Comparison of ENCODE assay signal across 8 cellular contexts in the genomic region with DNA sequence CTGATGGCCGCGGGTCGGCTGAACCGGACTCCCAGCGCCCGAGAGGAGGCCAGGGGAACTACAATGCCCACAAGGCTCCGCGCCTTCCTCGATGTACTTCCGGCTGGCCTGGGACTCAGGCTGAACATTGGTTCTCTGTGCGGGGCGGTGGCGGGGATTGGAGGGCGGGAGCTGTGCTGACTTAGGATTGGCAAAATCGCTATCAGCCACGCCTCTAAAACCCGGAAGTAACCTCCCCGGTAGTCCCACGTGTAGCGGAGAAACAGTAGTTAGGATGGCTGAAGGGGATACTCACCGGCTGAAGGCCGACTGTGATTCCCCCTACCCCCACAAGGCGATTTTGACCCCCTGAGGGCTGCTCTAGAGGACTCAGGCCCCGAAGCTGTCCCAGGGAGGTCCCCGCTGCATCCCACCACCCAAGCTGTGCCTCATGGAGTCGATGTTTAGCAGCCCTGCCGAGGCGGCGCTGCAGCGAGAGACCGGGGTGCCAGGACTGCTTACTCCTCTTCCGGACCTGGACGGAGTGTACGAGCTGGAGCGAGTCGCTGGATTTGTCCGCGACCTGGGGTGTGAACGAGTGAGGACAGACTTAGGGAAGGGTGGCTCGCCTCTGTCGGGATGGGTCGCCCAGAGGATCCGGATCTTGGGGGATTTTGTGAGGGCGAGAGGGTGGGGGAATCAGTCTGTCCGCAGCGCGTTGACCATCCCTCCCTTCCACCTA. TPM values are rescaled to one million over a fixed set of nuclear protein-coding genes. Genes with fewer than 3 reads are reported as not detected.
A peak's percentile ranks its signal among the peaks of the same experiment; 100 is the strongest.
DNase-seq lines count a peak whose midpoint lies in the region; ATAC-seq, FAIRE-seq and TF ChIP-seq lines count a peak whose summit lies in the region.

Gene DPH2 (plus strand): TSS at position 265 of the 721 bp plus-strand sequence. CDS start 166 bp downstream, at position 431.

- dilution Hi-C loops in IMR-90 (cut with HindIII; ENCODE audit: low sequenced_read_pairs, unreplicated experiment): no loop called here

- H2BK5ac ChIP-seq in IMR-90 (ENCODE audit: low read depth, low read length, poor library complexity, severe bottlenecking): no peak within 1 kb of the TSS

- H3K4ac ChIP-seq in IMR-90 (ENCODE audit: low read depth, low read length): peak within 1 kb of the TSS; percentile 72; the same call in 1 of the 2 replicates

- ATAC-seq in GM21515 (IDR thresholded peaks at IDR 0.05; ENCODE audit: unreplicated experiment): peak; percentile 79
- peak; percentile 91 for ATAC-seq in IMR-90 (ENCODE audit: low read depth)
- ATAC-seq in mucosa of descending colon: peak; percentile 88

- H2BK20ac ChIP-seq in IMR-90 (ENCODE audit: low read depth, low read length): no peak within 1 kb of the TSS

- H3K79me1 ChIP-seq in IMR-90 (ENCODE audit: low read depth in 1 of 2, low read length in 2 of 2): peaks cover 13 to 18% of the 10 kb centered on the region in 2 experiments; a peak in 3 of 4 replicates

- BruUV-seq in IMR-90 (replicated peaks; lab: Mats Ljungman, UMichigan): no TSS peak

- no peak for FAIRE-seq in D721Med (lab: Jason Lieb, UNC)

- no peak within 1 kb of the TSS for H2BK120ac ChIP-seq in IMR-90 (ENCODE audit: low read depth, low read length)

- H3K4me2 ChIP-seq in IMR-90 (ENCODE audit: low read depth, low read length): peak within 1 kb of the TSS; percentile 81

- in situ Hi-C loops in IMR-90 (cut with MboI; ENCODE audit: low sequenced_read_pairs): loop anchor here (25.0 kb wide), 1 partner anchor 433 kb away; the partner anchor contains the start of gene PTPRF

- H3K56ac ChIP-seq in IMR-90 (ENCODE audit: extremely low read depth, insufficient read depth, low read length): no peak within 1 kb of the TSS

- H2BK15ac ChIP-seq in IMR-90 (ENCODE audit: low read depth, low read length): no peak within 1 kb of the TSS

- H3K9me3 ChIP-seq in IMR-90 (ENCODE audit: control insufficient read depth, insufficient read depth, low read length) (no peaks in the 10 kb centered on the region), mucosa of descending colon (no peaks in the 10 kb centered on the region)

- H3K27me3 ChIP-seq in IMR-90 (ENCODE audit: control insufficient read depth, insufficient read depth, low read length): no peaks in the 10 kb centered on the region

- DNase-seq in D721Med (ENCODE audit: insufficient read length, low spot score): peak; percentile 100
- peak; percentile 97 for DNase-seq in IMR-90
- peak; percentile 98 for DNase-seq in OCI-M1 (lab: John Stamatoyannopoulos, UW)
- DNase-seq in activated T-cell treated with anti-CD3 and anti-CD28 coated beads for 24 hours (ENCODE audit: low read depth): peak; percentile 94
- DNase-seq in epithelial cell of esophagus (ENCODE audit: low read depth): peak; percentile 99
- peak; percentile 96 to 97 (median 97) for DNase-seq in mucosa of descending colon
- peak; percentile 94 for DNase-seq in stimulated activated CD8-positive, alpha-beta memory T cell treated with anti-CD3 and anti-CD28 coated beads, Interleukin-4, amount 100 ng/mL, for 24 hours (ENCODE audit: low read depth)

- peak within 1 kb of the TSS; percentile 33; the same call in 1 of the 2 replicates for H3K27ac ChIP-seq in IMR-90 (ENCODE audit: insufficient read depth, low read length)

- intact Hi-C loops in IMR-90 (cut with micrococcal nuclease): loop anchor here (1.0 to 2.0 kb wide), 2 partner anchors 23 to 259 kb away; partner anchors contain the start of gene IPO13
- intact Hi-C loops in mucosa of descending colon (cut with DNase I, micrococcal nuclease): no loop called here

- H3K18ac ChIP-seq in IMR-90 (ENCODE audit: low read depth, low read length): no peak within 1 kb of the TSS

- H4K91ac ChIP-seq in IMR-90 (ENCODE audit: insufficient read depth, low read depth, low read length): peak within 1 kb of the TSS; percentile 63

- CTCF ChIA-PET in IMR-90 (lab: Yijun Ruan, JAX): interaction anchor here (1.0 to 1.4 kb wide), 2 partner anchors 24 to 207 kb away, joined by 3 to 4 read pairs; no protein-coding TSS in a partner anchor

- 9% methylated on average over 5 of the region's 47 CpGs; no CpG with 5 or more reads in 1 of the 2 experiments for WGBS in IMR-90 (ENCODE audit: extremely low coverage in 2 of 2, insufficient read length in 1 of 2), 2 experiments

- TF ChIP-seq POLR2A in IMR-90 (IDR thresholded peaks at IDR 0.05; ENCODE audit: low read depth, low read length): no peak

- 0 out of 2 replicates have a peak within 1 kb of the TSS, but pooled peaks have one; percentile 13 for H3K23ac ChIP-seq in IMR-90 (ENCODE audit: low read depth, low read length)

- peak within 1 kb of the TSS; percentile 15 to 85; a peak in 2 of 4 replicates for H4K8ac ChIP-seq in IMR-90 (ENCODE audit: low read depth in 2 of 2, low read length in 2 of 2)

- POLR2A ChIA-PET in IMR-90 (lab: Charles Lee; ENCODE audit: unreplicated experiment): no interaction called here

- TF ChIP-seq RAD21 in IMR-90 (IDR thresholded peaks at IDR 0.05; ENCODE audit: low read length): no peak

- H3K4me3 ChIP-seq in IMR-90 (ENCODE audit: insufficient read depth, low read depth, low read length) (peak within 1 kb of the TSS; percentile 88), epithelial cell of esophagus (ENCODE audit: low read length) (peak within 1 kb of the TSS; percentile 68), mucosa of descending colon (peak within 1 kb of the TSS; percentile 36)

- H3K9me1 ChIP-seq in IMR-90 (ENCODE audit: insufficient read depth, low read length): peaks cover 13% of the 10 kb centered on the region

- peak within 1 kb of the TSS; percentile 25; the same call in 1 of the 2 replicates for H4K5ac ChIP-seq in IMR-90 (ENCODE audit: low read depth, low read length)

- H2AFZ ChIP-seq in IMR-90 (replicated peaks; ENCODE audit: low read length, poor library complexity): peak within 1 kb of the TSS; percentile 94

- H4K20me1 ChIP-seq in IMR-90 (ENCODE audit: insufficient read depth, low read length): no peaks in the 10 kb centered on the region

- H3K9ac ChIP-seq in IMR-90 (ENCODE audit: low read depth, low read length): peak within 1 kb of the TSS; percentile 66

- no peak for TF ChIP-seq CTCF in D721Med (IDR thresholded peaks at IDR 0.05; ENCODE audit: insufficient read depth, missing control alignments)
- no peak; the same call in 1 of the 2 replicates for TF ChIP-seq CTCF in IMR-90 (conservative IDR thresholded peaks at IDR 0.05; ENCODE audit: low read depth, low read length)
- TF ChIP-seq CTCF in epithelial cell of esophagus (IDR thresholded peaks at IDR 0.05; ENCODE audit: insufficient read depth, low read depth, low read length, missing control alignments): no peak
- TF ChIP-seq CTCF in mucosa of descending colon (IDR thresholded peaks at IDR 0.05): peak; percentile 9

- peak within 1 kb of the TSS; percentile 88 for H2AK9ac ChIP-seq in IMR-90 (replicated peaks; ENCODE audit: low read depth, low read length, poor library complexity)

- H3K4me1 ChIP-seq in IMR-90 (ENCODE audit: control insufficient read depth, insufficient read depth, low read length): 0 out of 2 replicates have a peak, but pooled peaks cover 2% of the 10 kb centered on the region
- H3K4me1 ChIP-seq in mucosa of descending colon (ENCODE audit: low read depth): peaks cover 23% of the 10 kb centered on the region

- H3K36me3 ChIP-seq in IMR-90 (ENCODE audit: control insufficient read depth, insufficient read depth, low read length) (peaks cover 12% of the 10 kb centered on the region), mucosa of descending colon (ENCODE audit: low read depth) (no peaks in the 10 kb centered on the region)

- H3K14ac ChIP-seq in IMR-90 (replicated peaks; ENCODE audit: low read depth, low read length): 0 out of 2 replicates have a peak within 1 kb of the TSS, but pooled peaks have one; percentile 65

- peak within 1 kb of the TSS; percentile 36; the same call in 1 of the 2 replicates for H2AK5ac ChIP-seq in IMR-90 (ENCODE audit: low read depth, low read length)

TF ChIP-seq in IMR-90, 13 proteins besides CTCF, POLR2A, EP300 and RAD21:
- TF ChIP-seq MXI1 (IDR thresholded peaks at IDR 0.05; ENCODE audit: borderline replicate concordance, low read depth, low read length): peak; percentile 99
- peak; percentile 79 for TF ChIP-seq USF2 (IDR thresholded peaks at IDR 0.05; ENCODE audit: low read depth, low read length)
- no peak for TF ChIP-seq BHLHE40 (IDR thresholded peaks at IDR 0.05; ENCODE audit: low read depth, low read length)
- 0 out of 2 replicates have a peak, but pooled peaks have one; percentile 21 for TF ChIP-seq FOS (IDR thresholded peaks at IDR 0.05; ENCODE audit: low read depth, low read length)
- 0 out of 2 replicates have a peak, but pooled peaks have one; percentile 22 for TF ChIP-seq MAZ (IDR thresholded peaks at IDR 0.05; ENCODE audit: borderline replicate concordance, low read depth, low read length)

RNA-seq across cellular contexts. Expression of gene DPH2, which starts in this region (rescaled TPM):
- total RNA-seq in IMR-90 (2012; rRNA removed) (18.9 and 21.0 TPM in 2 replicates), mucosa of descending colon (10 to 100 TPM; 16.5 to 23.3 (median 17.9) TPM)
- polyA plus RNA-seq in IMR-90 (2012; rRNA removed): 32.2 and 38.0 TPM in 2 replicates
- 23.4 and 39.1 TPM in 2 replicates for polyA plus RNA-seq in IMR-90 (2012; cell fraction: cytosol; rRNA removed)
- polyA plus RNA-seq in IMR-90 (2012; cell fraction: nucleus; rRNA removed; ENCODE audit: low replicate concordance): 133 and 182 TPM in 2 replicates

Comparison
In these comparisons a context has a peak if more than half of its experiments do, and no peak if none do; other contexts are left out.
1. Peak in every context shown above with its lines: DNase-seq, ATAC-seq, H3K4me3 ChIP-seq and H3K27ac ChIP-seq.
2. H3K4me3 ChIP-seq: peak in every context shown above with its lines; median percentile 88 in IMR-90; 68 in epithelial cell of esophagus; 36 in mucosa of descending colon.